16 cellular contexts compared by ENCODE assay signal in the genomic region with DNA sequence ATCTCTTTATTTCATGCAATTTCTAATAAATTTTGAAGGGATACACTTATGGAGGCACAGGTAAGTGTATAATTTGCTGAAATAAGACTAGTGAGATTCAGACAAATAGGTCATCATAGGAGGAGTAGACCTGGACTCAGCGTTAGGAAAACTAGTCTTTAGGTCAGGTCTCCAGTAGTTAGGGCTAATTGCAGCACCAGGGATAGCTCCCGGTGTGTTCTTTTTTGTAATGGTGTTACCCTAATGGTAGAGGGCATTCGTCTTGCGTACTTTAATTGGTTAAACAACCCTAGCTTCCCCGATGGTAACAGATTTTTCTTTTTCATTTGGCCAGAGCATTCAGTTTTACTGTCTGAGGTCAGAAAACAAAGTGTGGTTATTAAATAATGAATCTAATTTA.
"Had no signal": no experiment of that assay in that cellular context is flagged by ENCODE, and none has a peak within 500 bp of the region (broad histone marks: within the 10 kb centered on the region; RNA-seq: fewer than 3 reads in every experiment).

No MANE protein-coding gene starts in this region.

- DNase-seq: activated CD4-positive, alpha-beta T cell treated with anti-CD3 and anti-CD28 coated beads, Interleukin-2, amount 10 ng/mL, durations not matched to agents 24 days and 14 days; activated CD4-positive, CD25-positive, alpha-beta regulatory T cell; activated CD8-positive, alpha-beta memory T cell treated with anti-CD3 and anti-CD28 coated beads, Interleukin-2, amount 50 U/mL, for 48 hours; activated gamma-delta T cell; activated T-cell treated with anti-CD3 and anti-CD28 coated beads, Interleukin-2, amount 50 U/mL, for 72 hours; amniotic stem cell; body of pancreas; caudate nucleus; colonic mucosa; esophagus squamous epithelium; kidney glomerular epithelial cell; ovary had no signal

- H3K4me3 Mint-ChIP-seq: activated CD4-positive, alpha-beta T cell treated with anti-CD3 and anti-CD28 coated beads, Interleukin-2, amount 10 ng/mL, durations not matched to agents 24 days and 14 days; activated T-cell treated with anti-CD3 and anti-CD28 coated beads, Interleukin-2, amount 50 U/mL, for 72 hours; neural crest cell; stimulated activated effector memory CD8-positive, alpha-beta T cell treated with anti-CD3 and anti-CD28 coated beads, Interleukin-12 subunit alpha, Interleukin-12 subunit beta, amount 100 ng/mL, for 72 hours had no signal

- ATAC-seq: activated naive CD4-positive, alpha-beta T cell treated with anti-CD3 and anti-CD28 coated beads, Interleukin-2, amount 50 U/mL, for 72 hours; activated T-cell treated with anti-CD3 and anti-CD28 coated beads, Interleukin-2, amount 50 U/mL, for 72 hours; body of pancreas; stimulated activated effector memory CD8-positive, alpha-beta T cell treated with anti-CD3 and anti-CD28 coated beads, Interleukin-12 subunit alpha, Interleukin-12 subunit beta, amount 100 ng/mL, for 72 hours had no signal

- H3K9me3 Mint-ChIP-seq: activated CD4-positive, alpha-beta T cell treated with anti-CD3 and anti-CD28 coated beads, Interleukin-2, amount 10 ng/mL, durations not matched to agents 24 days and 14 days; activated naive CD4-positive, alpha-beta T cell treated with anti-CD3 and anti-CD28 coated beads, Interleukin-2, amount 50 U/mL, for 72 hours; activated T-cell treated with anti-CD3 and anti-CD28 coated beads, Interleukin-2, amount 50 U/mL, for 72 hours had no signal

- H3K36me3 ChIP-seq: colonic mucosa, ovary had no signal

- H3K4me1 ChIP-seq: body of pancreas, colonic mucosa, esophagus squamous epithelium had no signal

- H3K9me3 ChIP-seq: body of pancreas, colonic mucosa, esophagus squamous epithelium, ovary had no signal

- H3K27me3 ChIP-seq: body of pancreas, colonic mucosa, esophagus squamous epithelium, hepatocyte, ovary had no signal

- H3K27ac ChIP-seq: body of pancreas, colonic mucosa, esophagus squamous epithelium, hepatocyte, ovary had no signal

- H3K4me1 Mint-ChIP-seq: activated CD4-positive, alpha-beta T cell treated with anti-CD3 and anti-CD28 coated beads, Interleukin-2, amount 10 ng/mL, durations not matched to agents 24 days and 14 days had no signal

- H3K27me3 Mint-ChIP-seq: activated CD4-positive, alpha-beta T cell treated with anti-CD3 and anti-CD28 coated beads, Interleukin-2, amount 10 ng/mL, durations not matched to agents 24 days and 14 days had no signal

- H3K27ac Mint-ChIP-seq: activated CD4-positive, alpha-beta T cell treated with anti-CD3 and anti-CD28 coated beads, Interleukin-2, amount 10 ng/mL, durations not matched to agents 24 days and 14 days; activated naive CD4-positive, alpha-beta T cell treated with anti-CD3 and anti-CD28 coated beads, Interleukin-2, amount 50 U/mL, for 72 hours; activated T-cell treated with anti-CD3 and anti-CD28 coated beads, Interleukin-2, amount 50 U/mL, for 72 hours; stimulated activated effector memory CD8-positive, alpha-beta T cell treated with anti-CD3 and anti-CD28 coated beads, Interleukin-12 subunit alpha, Interleukin-12 subunit beta, amount 100 ng/mL, for 72 hours had no signal

- H3K4me3 ChIP-seq: body of pancreas, colonic mucosa, esophagus squamous epithelium, hepatocyte, ovary had no signal
